In genomic region chr20:57654363-57654997, GRCh38 we compare ENCODE assay signal across 8 cellular contexts. TPM values are rescaled to one million over a fixed set of nuclear protein-coding genes. Genes with fewer than 3 reads are reported as not detected.
DNase-seq lines count a peak whose midpoint lies in the region; ATAC-seq and TF ChIP-seq lines count a peak whose summit lies in the region.

No MANE protein-coding gene starts in this region.

- intact Hi-C loops in Right ventricle myocardium superior (cut with DNase I) (loop anchor here (5.0 kb wide), 1 partner anchor 433 kb away; no protein-coding TSS in a partner anchor), posterior cingulate gyrus (cut with DNase I) (loop anchor here (2.0 kb wide), 2 partner anchors 432 to 524 kb away; no protein-coding TSS in a partner anchor)

- peak; percentile 84 for TF ChIP-seq CTCF in GM13976 (IDR thresholded peaks at IDR 0.05; ENCODE audit: borderline replicate concordance, control extremely low read depth, extremely low read depth, insufficient read depth, missing control alignments)

- peak; percentile 73 for ATAC-seq in Right ventricle myocardium superior (ENCODE audit: poor library complexity)
- no peak for ATAC-seq in HG03135 (IDR thresholded peaks at IDR 0.05; ENCODE audit: unreplicated experiment)

- in situ Hi-C loops in ACHN (cut with HindIII; ENCODE audit: low pct_ligation_motif_present, low pct_unique_long_range_greater_than_20kb, low sequenced_read_pairs): no loop called here
- in situ Hi-C loops in GM13976 (cut with MboI; ENCODE audit: low sequenced_read_pairs, unreplicated experiment): loop anchor here (25.0 kb wide), 1 partner anchor 433 kb away; no protein-coding TSS in a partner anchor

- DNase-seq in ACHN (peak; percentile 32), GM13976 (ENCODE audit: low spot score) (peak; percentile 92), HK-2 (ENCODE audit: unreplicated experiment) (peak; percentile 43), SHP77 (lab: John Stamatoyannopoulos, UW) (peak; percentile 25 to 32), Right ventricle myocardium superior (peak; percentile 55), posterior cingulate gyrus (peak in 7 of 10 donors; percentile 56 to 91 (median 64))
- peak; percentile 57 for DNase-seq in activated naive CD4-positive, alpha-beta T cell treated with anti-CD3 and anti-CD28 coated beads, Interleukin-2, amount 50 U/mL, for 16 hours

RNA-seq across cellular contexts. Expression of gene ZBP1, which starts 34.3 kb away (rescaled TPM):
- not detected for total RNA-seq in Right ventricle myocardium superior

RNA-seq across cellular contexts. Expression of gene PMEPA1, which starts 55.3 kb away (rescaled TPM):
- total RNA-seq in Right ventricle myocardium superior: 21.5 TPM

Comparison
In these comparisons a context has a peak if more than half of its experiments do, and no peak if none do; other contexts are left out.
1. DNase-seq: peak in every context shown above with its lines; median percentile 92 in GM13976; 64 in posterior cingulate gyrus; 57 in activated naive CD4-positive, alpha-beta T cell treated with anti-CD3 and anti-CD28 coated beads, Interleukin-2, amount 50 U/mL, for 16 hours; 55 in Right ventricle myocardium superior; 43 in HK-2; 32 in ACHN; 28 in SHP77.